28 cellular contexts compared by ENCODE assay signal in genomic region chr6:1025821-1026220, GRCh38.
"Had no signal": no experiment of that assay in that cellular context is flagged by ENCODE, and none has a peak within 500 bp of the region (broad histone marks: within the 10 kb centered on the region; RNA-seq: fewer than 3 reads in every experiment).

No MANE protein-coding gene starts in this region.

- ATAC-seq: heart right ventricle; left colon; lower lobe of right lung; naive thymus-derived CD4-positive, alpha-beta T cell; right lobe of liver; stimulated activated naive CD8-positive, alpha-beta T cell treated with anti-CD3 and anti-CD28 coated beads, Interleukin-15, amount 100 ng/mL, for 72 hours had no signal

- FAIRE-seq: endothelial cell of umbilical vein, islet of Langerhans, small intestine had no signal

- H3K9me3 ChIP-seq: colonic mucosa, esophagus muscularis mucosa, lower lobe of right lung, ovary, right lobe of liver, thyroid gland had no signal

- H3K4me3 ChIP-seq: colonic mucosa, esophagus muscularis mucosa, heart right ventricle, left ventricle myocardium inferior, lower lobe of right lung, neural progenitor cell, ovary, right lobe of liver, thyroid gland had no signal

- H3K4me2 ChIP-seq: neural progenitor cell had no signal

- H3K4me1 ChIP-seq: colonic mucosa, heart right ventricle, left ventricle myocardium inferior, lower lobe of right lung, neural progenitor cell, right lobe of liver, thyroid gland had no signal

- H3K9ac ChIP-seq: neural progenitor cell had no signal

- H3K27ac ChIP-seq: colonic mucosa, esophagus muscularis mucosa, heart right ventricle, left ventricle myocardium inferior, lower lobe of right lung, neural progenitor cell, ovary, right lobe of liver, thyroid gland had no signal

- H3K27me3 ChIP-seq: colonic mucosa, esophagus muscularis mucosa, ovary, right lobe of liver, thyroid gland had no signal

- H3K36me3 ChIP-seq: colonic mucosa, esophagus muscularis mucosa, heart right ventricle, left ventricle myocardium inferior, lower lobe of right lung, neural progenitor cell, ovary, right lobe of liver, thyroid gland had no signal

- H2AFZ ChIP-seq: neural progenitor cell had no signal

- DNase-seq: colonic mucosa; dermis blood vessel endothelial cell; effector memory CD4-positive, alpha-beta T cell; foreskin melanocyte; glutamatergic neuron; heart right ventricle; hippocampal formation; kidney glomerular epithelial cell; left colon; left ventricle myocardium inferior; lower lobe of right lung; midbrain; naive thymus-derived CD4-positive, alpha-beta T cell; nucleus accumbens; ovary; retina; right lobe of liver; small intestine; stimulated activated CD4-positive, alpha-beta T cell treated with anti-CD3 and anti-CD28 coated beads, Interleukin-15, amount 100 ng/mL, for 24 hours; stimulated activated CD4-positive, alpha-beta T cell treated with anti-CD3 and anti-CD28 coated beads, Interleukin-2, amount 100 ng/mL, for 48 hours; stimulated activated naive CD4-positive, alpha-beta T cell; stimulated activated naive CD8-positive, alpha-beta T cell treated with anti-CD3 and anti-CD28 coated beads, Interleukin-15, amount 100 ng/mL, for 72 hours; thyroid gland; trophoblast cell had no signal
